1 cellular context compared by ENCODE assay signal in genomic region chr16:70438983-70439862, GRCh38.
TF ChIP-seq lines count a peak whose summit lies in the region.

Gene ST3GAL2 (minus strand): TSS chr16:70439100. CDS start chr16:70398530, 40,570 bp downstream.

TF ChIP-seq in HEK293, 187 proteins besides CTCF, POLR2A, EP300 and RAD21 (continued from another document and continues in another):
- TF ChIP-seq ZBTB6 (tag by site-specific recombination; IDR thresholded peaks at IDR 0.05) (peak; percentile 34; the same call in 1 of the 2 replicates), KLF9 (tag by site-specific recombination; IDR thresholded peaks at IDR 0.05; ENCODE audit: low read depth) (peak; percentile 70), ZBTB7A (tag by site-specific recombination; IDR thresholded peaks at IDR 0.05; ENCODE audit: low read depth) (peak; percentile 99), ZNF830 (tag by site-specific recombination; IDR thresholded peaks at IDR 0.05; ENCODE audit: low read depth) (no peak), BCL6B (tag by site-specific recombination; IDR thresholded peaks at IDR 0.05) (no peak), ZNF777 (tag by site-specific recombination; IDR thresholded peaks at IDR 0.05; ENCODE audit: borderline replicate concordance) (peak; percentile 44; the same call in 1 of the 2 replicates), ZNF692 (tag by site-specific recombination; IDR thresholded peaks at IDR 0.05) (peak; percentile 78), ZBTB48 (tag by site-specific recombination; IDR thresholded peaks at IDR 0.05) (peak; percentile 94), PRDM4 (tag by site-specific recombination; IDR thresholded peaks at IDR 0.05) (peak; percentile 64), ZBTB10 (tag by site-specific recombination; IDR thresholded peaks at IDR 0.05) (peak; percentile 99), OVOL3 (tag by site-specific recombination; IDR thresholded peaks at IDR 0.05) (0 out of 2 replicates have a peak, but pooled peaks have one; percentile 19), ZBTB8A (tag by site-specific recombination; IDR thresholded peaks at IDR 0.05) (peak; percentile 53; the same call in 1 of the 2 replicates), ZNF518A (tag by site-specific recombination; conservative IDR thresholded peaks at IDR 0.05; ENCODE audit: low read depth) (no peak), ZNF324 (tag by site-specific recombination; IDR thresholded peaks at IDR 0.05) (peak; percentile 67), ZNF843 (tag by site-specific recombination; IDR thresholded peaks at IDR 0.05) (peak; percentile 74), ZNF747 (tag by site-specific recombination; IDR thresholded peaks at IDR 0.05) (no peak), ZNF707 (tag by site-specific recombination; IDR thresholded peaks at IDR 0.05) (no peak), ZNF596 (tag by site-specific recombination; IDR thresholded peaks at IDR 0.05) (no peak), ZNF501 (tag by site-specific recombination; IDR thresholded peaks at IDR 0.05) (peak; percentile 24; the same call in 1 of the 2 replicates), ZSCAN30 (tag by site-specific recombination; IDR thresholded peaks at IDR 0.05) (0 out of 2 replicates have a peak, but pooled peaks have one; percentile 41), ZNF302 (tag by site-specific recombination; IDR thresholded peaks at IDR 0.05; ENCODE audit: low read depth) (no peak), YY2 (tag by site-specific recombination; IDR thresholded peaks at IDR 0.05) (peak; percentile 95), ZNF404 (tag by site-specific recombination; IDR thresholded peaks at IDR 0.05) (no peak), ZNF112 (tag by site-specific recombination; IDR thresholded peaks at IDR 0.05) (no peak), ZNF391 (tag by site-specific recombination; IDR thresholded peaks at IDR 0.05; ENCODE audit: borderline replicate concordance, low read depth) (0 out of 2 replicates have a peak, but pooled peaks have one; percentile 39), ZNF76 (tag by site-specific recombination; IDR thresholded peaks at IDR 0.05; ENCODE audit: borderline replicate concordance, low read depth) (peak; percentile 100), GLIS1 (tag by site-specific recombination; IDR thresholded peaks at IDR 0.05) (peak; percentile 87), ZNF148 (tag by site-specific recombination; IDR thresholded peaks at IDR 0.05; ENCODE audit: borderline replicate concordance) (no peak), ZNF580 (tag by site-specific recombination; IDR thresholded peaks at IDR 0.05) (peak; percentile 60; the same call in 1 of the 2 replicates), ZFP37 (tag by site-specific recombination; IDR thresholded peaks at IDR 0.05) (no peak), ZNF362 (tag by site-specific recombination; IDR thresholded peaks at IDR 0.05) (no peak), ZNF654 (tag by site-specific recombination; IDR thresholded peaks at IDR 0.05; ENCODE audit: low read depth) (no peak), KLF17 (tag by site-specific recombination; IDR thresholded peaks at IDR 0.05) (peak; percentile 83), ZNF19 (tag by site-specific recombination; IDR thresholded peaks at IDR 0.05; ENCODE audit: low read depth) (no peak), ZNF394 (tag by site-specific recombination; IDR thresholded peaks at IDR 0.05; ENCODE audit: borderline replicate concordance) (peak; percentile 35; the same call in 1 of the 2 replicates), ZFP69B (tag by site-specific recombination; IDR thresholded peaks at IDR 0.05) (peak; percentile 53; the same call in 1 of the 2 replicates), SP3 (tag by site-specific recombination; IDR thresholded peaks at IDR 0.05) (peak; percentile 100), ZNF16 (tag by site-specific recombination; IDR thresholded peaks at IDR 0.05; ENCODE audit: low read depth) (no peak), ZNF629 (tag by site-specific recombination; IDR thresholded peaks at IDR 0.05) (peak; percentile 53; the same call in 1 of the 2 replicates), BCL11A (tag by site-specific recombination; IDR thresholded peaks at IDR 0.05; ENCODE audit: low read depth) (no peak), HOXC10 (CRISPR knock-in tag; IDR thresholded peaks at IDR 0.05) (no peak), ZNF239 (tag by site-specific recombination; IDR thresholded peaks at IDR 0.05) (no peak)
